Comparison of ENCODE assay signal across 25 cellular contexts in genomic region chr16:89073346-89074221, GRCh38. TPM values are rescaled to one million over a fixed set of nuclear protein-coding genes. Genes with fewer than 3 reads are reported as not detected.
DNase-seq lines count a peak whose midpoint lies in the region; ATAC-seq, FAIRE-seq and TF ChIP-seq lines count a peak whose summit lies in the region.
"Had no signal": no experiment of that assay in that cellular context is flagged by ENCODE, and none has a peak within 500 bp of the region (broad histone marks: within the 10 kb centered on the region; RNA-seq: fewer than 3 reads in every experiment).

No MANE protein-coding gene starts in this region.

- CTCF ChIA-PET in K562 (lab: Yijun Ruan, JAX; ENCODE audit: low intra/inter-chr PET ratio), result no interaction called here

- no peaks in the 10 kb centered on the region for H3K9me1 ChIP-seq in K562 (ENCODE audit: control insufficient read depth, insufficient read depth, low read length)

- 68% methylated on average over 43 of the region's 44 CpGs for WGBS in K562 (ENCODE audit: insufficient coverage, low coverage, missing lambda C conversion rate)

- H3K9me3 ChIP-seq in K562 (replicated peaks; ENCODE audit: control insufficient read depth, insufficient read depth, low read depth, low read length) (peaks cover 22% of the 10 kb centered on the region), right atrium auricular region (no peaks in the 10 kb centered on the region)
- H3K9me3 ChIP-seq: HAP-1 had no signal

- peak; percentile 20 for FAIRE-seq in HTR-8/SVneo (lab: Jason Lieb, UNC)
- FAIRE-seq in K562 (lab: Jason Lieb, UNC), result no peak
- FAIRE-seq: G401.6 had no signal

- no peaks in the 10 kb centered on the region for H3K79me2 ChIP-seq in K562 (ENCODE audit: control insufficient read depth, insufficient read depth, low read length)

- intact Hi-C loops in K562 (cut with micrococcal nuclease), result no loop called here

- no peaks in the 10 kb centered on the region for H4K20me1 ChIP-seq in K562 (replicated peaks; ENCODE audit: control insufficient read depth, insufficient read depth, low read length)

- no peak for TF ChIP-seq RAD21 in K562 (CRISPR knock-in tag; conservative IDR thresholded peaks at IDR 0.05 in 1 of 2, IDR thresholded peaks at IDR 0.05 in 1 of 2)

- no peak for TF ChIP-seq EP300 in K562 (IDR thresholded peaks at IDR 0.05; ENCODE audit: low read length)

- DNase-seq in ELR (ENCODE audit: low read depth), result peak; percentile 13
- no peak for DNase-seq in HTR-8/SVneo (ENCODE audit: insufficient read length, low spot score)
- DNase-seq in K562 (ENCODE audit: extremely low read depth in 1 of 4, low spot score in 3 of 4), result no peak
- no peak for DNase-seq in NCI-H2029 treated with DMSO at 0.1 percent for 48 hours (lab: John Stamatoyannopoulos, UW)
- no peak for DNase-seq in cerebellar nuclear complex (lab: John Stamatoyannopoulos, UW)
- DNase-seq in activated naive CD4-positive, alpha-beta T cell treated with Interleukin-2 at 50 U/mL for 16 hours, result no peak
- no peak for DNase-seq in right atrium auricular region (ENCODE audit: low spot score)
- DNase-seq: BE2C; CD8-positive, alpha-beta memory T cell; KBM-7; MV-4-11; NCI-H1105 treated with DMSO at 0.1 percent for 48 hours; NCI-H146; NCI-H1930; NCI-H446 treated with DMSO at 0.1 percent for 48 hours; NCI-H526; NCI-H82; NK-92 treated with Interleukin-12 subunit alpha and Interleukin-12 subunit beta, amount 100 ng/mL, for 24 hours; Right ventricle myocardium superior; RPMI8226 had no signal

- in situ Hi-C loops in K562 (cut with MboI), result no loop called here

- BruUV-seq in K562 (replicated peaks; lab: Mats Ljungman, UMichigan), result no TSS peak

- no peak overlapping the region for H3K4me2 ChIP-seq in K562 (ENCODE audit: insufficient read depth, low read length)
- H3K4me2 ChIP-seq: GM23338 had no signal

- no peak overlapping the region for H3K27ac ChIP-seq in K562 (ENCODE audit: extremely low read depth, low read depth, low read length)
- no peak overlapping the region for H3K27ac ChIP-seq in right atrium auricular region
- H3K27ac ChIP-seq: HL-60, SK-N-MC had no signal

- H3K36me3 ChIP-seq in K562 (ENCODE audit: control insufficient read depth, insufficient read depth, low read length) (no peaks in the 10 kb centered on the region), right atrium auricular region (no peaks in the 10 kb centered on the region)
- H3K36me3 ChIP-seq: BE2C, HAP-1 had no signal

- ATAC-seq in K562, result no peak
- ATAC-seq: GM23338 had no signal

- TF ChIP-seq POLR2A in K562 (conservative IDR thresholded peaks at IDR 0.05), result no peak

- H3K4me1 ChIP-seq in K562 (replicated peaks in 1 of 2; ENCODE audit: control insufficient read depth in 2 of 2, insufficient read depth in 2 of 2, low read length in 2 of 2), result peaks cover 0 to 30% of the 10 kb centered on the region in 2 experiments; a peak in 3 of 5 replicates
- H3K4me1 ChIP-seq in right atrium auricular region, result no peaks in the 10 kb centered on the region
- H3K4me1 ChIP-seq: HAP-1 had no signal

- POLR2A ChIA-PET in K562 (lab: Yijun Ruan, JAX), result no interaction called here

- TF ChIP-seq CTCF in K562 (IDR thresholded peaks at IDR 0.05 in 2 of 3, conservative IDR thresholded peaks at IDR 0.05 in 1 of 3; ENCODE audit: insufficient read depth in 2 of 3, low read depth in 1 of 3, low read length in 3 of 3) (no peak), right atrium auricular region (IDR thresholded peaks at IDR 0.05) (no peak)

- no peak overlapping the region for H3K4me3 ChIP-seq in K562
- H3K4me3 ChIP-seq in right atrium auricular region, result no peak overlapping the region
- H3K4me3 ChIP-seq: GM23338, HAP-1, SK-N-MC had no signal

- H3K27me3 ChIP-seq in K562 (ENCODE audit: control insufficient read depth in 2 of 2, insufficient read depth in 2 of 2, low read length in 2 of 2) (peaks cover 5 to 32% of the 10 kb centered on the region in 2 experiments; a peak in 4 of 5 replicates), right atrium auricular region (no peaks in the 10 kb centered on the region)

- no peak overlapping the region for H3K9ac ChIP-seq in K562 (ENCODE audit: insufficient read depth in 1 of 2, low read depth in 2 of 2, low read length in 2 of 2)

- no peak overlapping the region for H2AFZ ChIP-seq in K562 (ENCODE audit: low read depth, low read length)
- H2AFZ ChIP-seq: GM23338 had no signal

TF ChIP-seq in K562, 482 proteins besides CTCF, POLR2A, EP300 and RAD21 (continues in another document):
- TF ChIP-seq ZBTB33 (CRISPR knock-in tag; IDR thresholded peaks at IDR 0.05) (peak; percentile 50; the same call in 1 of the 2 replicates), HBP1 (CRISPR knock-in tag; IDR thresholded peaks at IDR 0.05) (no peak), ILF3 (IDR thresholded peaks at IDR 0.05; ENCODE audit: borderline replicate concordance) (no peak), KDM1A (IDR thresholded peaks at IDR 0.05) (no peak), NCOA2 (IDR thresholded peaks at IDR 0.05; ENCODE audit: partially characterized antibody in 2 of 2) (no peak), SAFB2 (IDR thresholded peaks at IDR 0.05; ENCODE audit: borderline replicate concordance, low read depth, low read length, severe bottlenecking) (no peak), CBFA2T2 (conservative IDR thresholded peaks at IDR 0.05) (no peak), NR1H2 (CRISPR knock-in tag; IDR thresholded peaks at IDR 0.05) (no peak), NFIX (CRISPR knock-in tag; IDR thresholded peaks at IDR 0.05; ENCODE audit: low read depth) (no peak), ZHX1 (conservative IDR thresholded peaks at IDR 0.05; ENCODE audit: low read length) (no peak), TARDBP (IDR thresholded peaks at IDR 0.05) (no peak)

RNA-seq across cellular contexts. Expression of gene ACSF3, which starts 20.1 kb away (rescaled TPM):
- 55.6 and 73.7 TPM in 2 replicates for total RNA-seq in K562 (2011; cell fraction: chromatin; rRNA removed; ENCODE audit: low replicate concordance)
- 44.2 and 45.9 TPM in 2 replicates for total RNA-seq in K562 (2011; cell fraction: nucleolus; rRNA removed)
- 35.3 and 39.0 TPM in 2 replicates for total RNA-seq in K562 (2011; cell fraction: nucleoplasm; rRNA removed)
- 28.5 and 37.0 TPM in 2 replicates for total RNA-seq in K562 (2014; rRNA removed)
- total RNA-seq in K562 (2014; rRNA removed; fragmentation: Illumina TruSeq; extraction: Trizol), result 14.0 and 14.6 TPM in 2 replicates
- 14.5 and 16.9 TPM in 2 replicates for total RNA-seq in K562 (2015; rRNA removed; fragmentation: Illumina TruSeq; extraction: Trizol)
- 31.7 and 32.8 TPM in 2 replicates for total RNA-seq in K562 (2021)
- 14.9 and 15.9 TPM in 2 replicates for polyA plus RNA-seq in K562 (2011; rRNA removed)
- 12.9 and 34.5 TPM in 2 replicates for polyA plus RNA-seq in K562 (2011; cell fraction: cytosol; rRNA removed)
- 22.1 and 40.2 TPM in 2 replicates for polyA plus RNA-seq in K562 (2011; cell fraction: nucleus; rRNA removed)
- polyA plus RNA-seq in K562 (2012), result 16.9 and 29.2 TPM in 2 replicates
- polyA plus RNA-seq in K562 (2014; fragmentation: Illumina TruSeq; extraction: Trizol), result 14.7 and 21.0 TPM in 2 replicates
- 1 to 10 TPM in 1 of 2 experiments, under 1 TPM in 1; 0.77 to 1.9 TPM for polyA plus RNA-seq in K562 (2014; fragmentation: Nextera tagmentation; extraction: Ambion mirVana)
- 27.3 and 29.8 TPM in 2 replicates for polyA plus RNA-seq in K562 (2014; rRNA removed)
- polyA minus RNA-seq in K562 (2011; rRNA and poly(A)+ RNA removed), result 16.2 and 17.6 TPM in 2 replicates
- polyA minus RNA-seq in K562 (2011; cell fraction: cytosol; rRNA and poly(A)+ RNA removed), result 40.6 and 53.1 TPM in 2 replicates
- 21.0 and 22.3 TPM in 2 replicates for polyA minus RNA-seq in K562 (2011; cell fraction: nucleus; rRNA and poly(A)+ RNA removed)
- total RNA-seq in right atrium auricular region, result 10 to 100 TPM; 13.4 to 15.9 TPM
